Comparison of ENCODE assay signal across 9 cellular contexts in the genomic region with DNA sequence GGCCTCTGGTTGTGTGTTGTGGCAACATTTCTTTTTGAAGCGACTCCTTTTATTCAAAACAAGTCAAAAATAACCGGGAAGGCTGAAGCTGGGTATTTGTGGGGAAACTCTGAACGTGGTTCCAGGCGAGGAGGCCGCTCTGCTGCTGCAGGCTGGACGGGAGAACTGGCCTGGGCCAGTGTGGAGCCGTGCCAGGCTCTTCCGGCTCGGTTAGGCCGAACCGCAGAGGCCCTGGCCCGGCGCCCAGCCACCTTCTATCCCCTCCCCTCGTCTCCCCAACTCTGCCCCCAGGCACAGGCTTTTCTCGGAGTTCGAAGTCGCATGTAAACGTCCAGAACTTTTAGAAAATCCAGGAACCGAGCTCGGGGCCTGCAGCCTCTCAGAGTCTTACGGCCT. TPM values are rescaled to one million over a fixed set of nuclear protein-coding genes. Genes with fewer than 3 reads are reported as not detected.
DNase-seq lines count a peak whose midpoint lies in the region; ATAC-seq and TF ChIP-seq lines count a peak whose summit lies in the region.
"Had no signal": no experiment of that assay in that cellular context is flagged by ENCODE, and none has a peak within 500 bp of the region (broad histone marks: within the 10 kb centered on the region; RNA-seq: fewer than 3 reads in every experiment).

No MANE protein-coding gene starts in this region.

- no peak overlapping the region for H2AFZ ChIP-seq in OCI-LY3 (ENCODE audit: low read depth, low read length)

- peak; percentile 22 for DNase-seq in NCI-H345 (lab: John Stamatoyannopoulos, UW)
- DNase-seq in NCI-H345 treated with DMSO at 0.1 percent for 48 hours (lab: John Stamatoyannopoulos, UW; ENCODE audit: unreplicated experiment) = no peak
- DNase-seq in epithelial cell of prostate (ENCODE audit: low read depth, low spot score) = no peak
- peak; percentile 76 for DNase-seq in spleen
- DNase-seq in activated CD4-positive, CD25-positive, alpha-beta regulatory T cell treated with anti-CD3 and anti-CD28 coated beads, Interleukin-2, amount 50 U/mL, for 72 hours = no peak

- ATAC-seq in HG03196 (IDR thresholded peaks at IDR 0.05; ENCODE audit: unreplicated experiment) (no peak), GM21423 (IDR thresholded peaks at IDR 0.05; ENCODE audit: unreplicated experiment) (no peak)

- WGBS in spleen, 5 donors = 20 to 31% (median 22%) methylated on average over 20 to 21 of the region's 21 CpGs

- H3K4me3 ChIP-seq in OCI-LY3 (ENCODE audit: low read length) (peak overlapping the region; percentile 63), spleen (peak overlapping the region in 1 of 8 donors; percentile 80)
- H3K4me3 ChIP-seq: suprapubic skin had no signal

- TF ChIP-seq CTCF in OCI-LY3 (IDR thresholded peaks at IDR 0.05; ENCODE audit: low read depth, low read length) (no peak), spleen (IDR thresholded peaks at IDR 0.05 in 8 of 11, conservative IDR thresholded peaks at IDR 0.05 in 3 of 11) (no peak)

- H3K9me3 ChIP-seq in OCI-LY3 (ENCODE audit: insufficient read depth, low read length) (no peaks in the 10 kb centered on the region), spleen (no peaks in the 10 kb centered on the region)
- H3K9me3 ChIP-seq: suprapubic skin had no signal

- H3K9ac ChIP-seq in OCI-LY3 (ENCODE audit: low read length) = peak overlapping the region; percentile 48

- H3K4me2 ChIP-seq in OCI-LY3 (ENCODE audit: low read length) = peak overlapping the region; percentile 81

- peaks cover 5% of the 10 kb centered on the region for H3K36me3 ChIP-seq in OCI-LY3 (replicated peaks; ENCODE audit: low read depth, low read length)
- no peaks in the 10 kb centered on the region for H3K36me3 ChIP-seq in spleen
- H3K36me3 ChIP-seq: suprapubic skin had no signal

- H3K4me1 ChIP-seq in OCI-LY3 (ENCODE audit: low read length) (peaks cover 28% of the 10 kb centered on the region), spleen (peaks cover 7 to 48% (median 25%) of the 10 kb centered on the region in 6 donors)

- H3K27me3 ChIP-seq in OCI-LY3 (ENCODE audit: low read depth, low read length) (0 out of 2 replicates have a peak, but pooled peaks cover 6% of the 10 kb centered on the region), spleen (replicated peaks in 1 of 7) (peaks cover 0 to 91% (median 29%) of the 10 kb centered on the region in 7 donors)
- H3K27me3 ChIP-seq: suprapubic skin had no signal

- intact Hi-C loops in spleen (cut with DNase I; ENCODE audit: low total_unique reads) = loop anchor here (10.0 kb wide), 1 partner anchor 55 kb away; no protein-coding TSS in a partner anchor

- H3K79me2 ChIP-seq in OCI-LY3 (ENCODE audit: low read length) = peaks cover 25% of the 10 kb centered on the region

- H3K27ac ChIP-seq in OCI-LY3 (ENCODE audit: low read length) = peak overlapping the region; percentile 96
- peak overlapping the region; percentile 11 for H3K27ac ChIP-seq in epithelial cell of prostate
- H3K27ac ChIP-seq in spleen = peak overlapping the region in 5 of 8 donors; percentile 91 to 94 (median 93)
- H3K27ac ChIP-seq: suprapubic skin had no signal

- no peak for TF ChIP-seq POLR2A in spleen (IDR thresholded peaks at IDR 0.05)

- H4K20me1 ChIP-seq in OCI-LY3 (ENCODE audit: insufficient read depth, low read length) = peaks cover 14% of the 10 kb centered on the region

RNA-seq across cellular contexts. Expression of a gene that starts 2.4 kb away (rescaled TPM):
- total RNA-seq in spleen = 10 to 100 TPM; 26.1 to 38.6 (median 31.8) TPM
- 10 to 100 TPM in 1 of 3 donors, 1 to 10 TPM in 2; 8.3 to 13.1 (median 9.8) TPM for polyA plus RNA-seq in spleen

Comparison
In these comparisons a context has a peak if more than half of its experiments do, and no peak if none do; other contexts are left out.
1. DNase-seq: peak in NCI-H345 (single experiment) and spleen (single experiment); none in NCI-H345 treated with DMSO at 0.1 percent for 48 hours (single experiment), epithelial cell of prostate (single experiment) and activated CD4-positive, CD25-positive, alpha-beta regulatory T cell treated with anti-CD3 and anti-CD28 coated beads, Interleukin-2, amount 50 U/mL, for 72 hours (single experiment).
2. H3K27ac ChIP-seq: peak in every context shown above with its lines; median percentile 96 in OCI-LY3; 93 in spleen; 11 in epithelial cell of prostate.